ENCODE assay signal across 11 cellular contexts in genomic region chr11:66290332-66290629, GRCh38. TPM values are rescaled to one million over a fixed set of nuclear protein-coding genes. Genes with fewer than 3 reads are reported as not detected.
DNase-seq lines count a peak whose midpoint lies in the region; ATAC-seq and TF ChIP-seq lines count a peak whose summit lies in the region.
"Had no signal": no experiment of that assay in that cellular context is flagged by ENCODE, and none has a peak within 500 bp of the region (broad histone marks: within the 10 kb centered on the region; RNA-seq: fewer than 3 reads in every experiment).

No MANE protein-coding gene starts in this region.

- WGBS in psoas muscle, 3 donors, result 76 to 78% (median 77%) methylated on average over 2 of the region's 2 CpGs

- POLR2A ChIA-PET in naive thymus-derived CD4-positive, alpha-beta T cell (lab: Charles Lee), result interaction anchor here (1.3 to 2.4 kb wide), 5 partner anchors 19 to 131 kb away, joined by 3 to 15 read pairs (median 9); partner anchors contain the start of gene CD248

- peak overlapping the region; percentile 99 for H3K27ac Mint-ChIP-seq in HFFc6
- no peak overlapping the region for H3K27ac Mint-ChIP-seq in activated naive CD8-positive, alpha-beta T cell treated with anti-CD3 and anti-CD28 coated beads for 36 hours
- peak overlapping the region in 5 of 9 donors; percentile 42 to 94 (median 45) for H3K27ac Mint-ChIP-seq in naive thymus-derived CD4-positive, alpha-beta T cell

- DNase-seq in BE2C (no peak), HFFc6 (no peak), psoas muscle (no peak), GOT3 (lab: John Stamatoyannopoulos, UW) (no peak), NCI-H2227 (lab: John Stamatoyannopoulos, UW; ENCODE audit: unreplicated experiment) (no peak)
- DNase-seq in activated naive CD8-positive, alpha-beta T cell treated with anti-CD3 and anti-CD28 coated beads for 36 hours, result no peak
- no peak for DNase-seq in naive thymus-derived CD4-positive, alpha-beta T cell
- DNase-seq in stimulated activated CD4-positive, alpha-beta T cell treated with anti-CD3 and anti-CD28 coated beads, Interleukin-4, amount 100 ng/mL, for 4 hours, result no peak
- DNase-seq: NCI-H774, transverse colon had no signal

- H3K36me3 Mint-ChIP-seq in HFFc6 (ENCODE audit: low read depth), result no peaks in the 10 kb centered on the region
- H3K36me3 Mint-ChIP-seq in activated naive CD8-positive, alpha-beta T cell treated with anti-CD3 and anti-CD28 coated beads for 36 hours, result peaks cover under 1% of the 10 kb centered on the region
- H3K36me3 Mint-ChIP-seq in naive thymus-derived CD4-positive, alpha-beta T cell, result peaks cover 0 to 4% (median 0%) of the 10 kb centered on the region in 5 donors

- CTCF ChIA-PET in naive thymus-derived CD4-positive, alpha-beta T cell (lab: Charles Lee), result interaction anchor here (0.8 kb wide), 1 partner anchor 96 kb away, joined by 4 read pairs; no protein-coding TSS in a partner anchor

- TF ChIP-seq CTCF in BE2C (IDR thresholded peaks at IDR 0.05; ENCODE audit: low read depth, low read length) (no peak), HFFc6 (IDR thresholded peaks at IDR 0.05) (no peak), psoas muscle (IDR thresholded peaks at IDR 0.05) (no peak)

- peaks cover 5% of the 10 kb centered on the region for H3K4me1 ChIP-seq in BE2C
- peaks cover 18 to 19% of the 10 kb centered on the region in 2 donors for H3K4me1 ChIP-seq in naive thymus-derived CD4-positive, alpha-beta T cell (ENCODE audit: control insufficient read depth in 2 of 2, insufficient read depth in 2 of 2, low read length in 2 of 2)
- H3K4me1 ChIP-seq in psoas muscle, result peaks cover 16% of the 10 kb centered on the region

- no peak for ATAC-seq in naive thymus-derived CD4-positive, alpha-beta T cell
- ATAC-seq in psoas muscle, result no peak

- peak overlapping the region; percentile 96 for H3K4me3 Mint-ChIP-seq in HFFc6
- peak overlapping the region; percentile 90 for H3K4me3 Mint-ChIP-seq in activated naive CD8-positive, alpha-beta T cell treated with anti-CD3 and anti-CD28 coated beads for 36 hours
- peak overlapping the region; percentile 86 to 96 (median 90) for H3K4me3 Mint-ChIP-seq in naive thymus-derived CD4-positive, alpha-beta T cell

- H3K27me3 Mint-ChIP-seq in HFFc6 (ENCODE audit: insufficient read depth), result peaks cover 13% of the 10 kb centered on the region
- H3K27me3 Mint-ChIP-seq in activated naive CD8-positive, alpha-beta T cell treated with anti-CD3 and anti-CD28 coated beads for 36 hours, result peaks cover 25% of the 10 kb centered on the region
- peaks cover 13 to 35% (median 13%) of the 10 kb centered on the region in 5 donors for H3K27me3 Mint-ChIP-seq in naive thymus-derived CD4-positive, alpha-beta T cell

- H3K27me3 ChIP-seq in BE2C (no peaks in the 10 kb centered on the region), psoas muscle (ENCODE audit: insufficient read depth in 3 of 3, low read length in 2 of 3) (peaks cover 0 to 36% (median 14%) of the 10 kb centered on the region in 3 donors)
- peaks cover 0 to 7% of the 10 kb centered on the region in 2 donors for H3K27me3 ChIP-seq in naive thymus-derived CD4-positive, alpha-beta T cell (ENCODE audit: control insufficient read depth in 2 of 2, insufficient read depth in 2 of 2, low read length in 2 of 2)

- no peaks in the 10 kb centered on the region for H3K9me3 Mint-ChIP-seq in HFFc6
- H3K9me3 Mint-ChIP-seq in activated naive CD8-positive, alpha-beta T cell treated with anti-CD3 and anti-CD28 coated beads for 36 hours, result no peaks in the 10 kb centered on the region
- H3K9me3 Mint-ChIP-seq in naive thymus-derived CD4-positive, alpha-beta T cell, result peaks cover 0 to 1% (median 0%) of the 10 kb centered on the region in 11 donors

- H3K36me3 ChIP-seq in BE2C (peaks cover 5% of the 10 kb centered on the region; the same call in 1 of the 2 replicates), psoas muscle (ENCODE audit: insufficient read depth in 1 of 2, low read depth in 1 of 2) (peaks cover 0 to 18% of the 10 kb centered on the region in 2 donors)
- peaks cover 0 to 2% (median 0%) of the 10 kb centered on the region in 3 experiments for H3K36me3 ChIP-seq in naive thymus-derived CD4-positive, alpha-beta T cell (ENCODE audit: control insufficient read depth in 2 of 3, insufficient read depth in 3 of 3, low read length in 3 of 3)
- H3K36me3 ChIP-seq: neutrophil, transverse colon had no signal

- H3K4me1 Mint-ChIP-seq in HFFc6 (ENCODE audit: low read depth), result peaks cover 30% of the 10 kb centered on the region
- H3K4me1 Mint-ChIP-seq in activated naive CD8-positive, alpha-beta T cell treated with anti-CD3 and anti-CD28 coated beads for 36 hours, result peaks cover 25% of the 10 kb centered on the region
- peaks cover 16 to 46% (median 37%) of the 10 kb centered on the region in 7 donors for H3K4me1 Mint-ChIP-seq in naive thymus-derived CD4-positive, alpha-beta T cell

- no peak overlapping the region for H3K27ac ChIP-seq in naive thymus-derived CD4-positive, alpha-beta T cell (ENCODE audit: low read depth, low read length)
- no peak overlapping the region for H3K27ac ChIP-seq in psoas muscle
- H3K27ac ChIP-seq: neutrophil had no signal

- intact Hi-C loops in naive thymus-derived CD4-positive, alpha-beta T cell (cut with micrococcal nuclease), result no loop called here
- intact Hi-C loops in psoas muscle (cut with DNase I), result no loop called here

- H3K4me3 ChIP-seq in BE2C (ENCODE audit: low read depth, low read length), result peak overlapping the region; percentile 93
- no peak overlapping the region for H3K4me3 ChIP-seq in naive thymus-derived CD4-positive, alpha-beta T cell (ENCODE audit: low read length)
- H3K4me3 ChIP-seq in psoas muscle, result no peak overlapping the region

- no peaks in the 10 kb centered on the region for H3K9me3 ChIP-seq in BE2C
- H3K9me3 ChIP-seq in naive thymus-derived CD4-positive, alpha-beta T cell (ENCODE audit: control insufficient read depth in 2 of 3, low read length in 3 of 3), result no peaks in the 10 kb centered on the region
- no peaks in the 10 kb centered on the region for H3K9me3 ChIP-seq in psoas muscle
- H3K9me3 ChIP-seq: neutrophil, transverse colon had no signal

RNA-seq across cellular contexts. Expression of gene YIF1A, which starts 1.3 kb away (rescaled TPM):
- 314 TPM for polyA plus RNA-seq in BE2C (2012; ENCODE audit: insufficient read depth, insufficient read length, low read depth)
- total RNA-seq in HFFc6 (2021; fragmentation: NEBNext Ultra II Directional; extraction: Animal tissue kit (Norgen Biotek cat#: 25700)), result 100 to 1,000 TPM; 150 to 183 (median 153) TPM
- 10 to 100 TPM; 64.1 to 72.4 TPM for total RNA-seq in activated naive CD8-positive, alpha-beta T cell treated with anti-CD3 and anti-CD28 coated beads for 36 hours
- total RNA-seq in naive thymus-derived CD4-positive, alpha-beta T cell, result 10 to 100 TPM; 25.0 to 66.2 (median 33.3) TPM
- polyA plus RNA-seq in naive thymus-derived CD4-positive, alpha-beta T cell, result 10 to 100 TPM; 49.3 to 49.5 TPM
- total RNA-seq in psoas muscle, result 10 to 100 TPM; 70.1 to 90.4 (median 78.6) TPM
- 100 to 1,000 TPM in 1 of 3 donors, 10 to 100 TPM in 2; 87.4 to 161 (median 96.1) TPM for polyA plus RNA-seq in psoas muscle

RNA-seq across cellular contexts. Expression of gene TMEM151A, which starts 1.4 kb away (rescaled TPM):
- 16.8 TPM for polyA plus RNA-seq in BE2C (2012; ENCODE audit: insufficient read depth, insufficient read length, low read depth)
- under 1 TPM in 2 of 6 experiments, not detected in 4; 0.07 to 0.11 TPM for total RNA-seq in HFFc6 (2021; fragmentation: NEBNext Ultra II Directional; extraction: Animal tissue kit (Norgen Biotek cat#: 25700))
- total RNA-seq in activated naive CD8-positive, alpha-beta T cell treated with anti-CD3 and anti-CD28 coated beads for 36 hours, result not detected
- total RNA-seq in naive thymus-derived CD4-positive, alpha-beta T cell, result under 1 TPM in 2 of 5 experiments, not detected in 3; 0.11 to 0.29 TPM
- polyA plus RNA-seq in naive thymus-derived CD4-positive, alpha-beta T cell, result not detected
- not detected for total RNA-seq in psoas muscle
- polyA plus RNA-seq in psoas muscle, result under 1 TPM in 2 of 3 donors, not detected in 1; 0.04 to 0.05 TPM

RNA-seq across cellular contexts. Expression of gene CNIH2, which starts 12.3 kb away (rescaled TPM):
- 8.1 TPM for polyA plus RNA-seq in BE2C (2012; ENCODE audit: insufficient read depth, insufficient read length, low read depth)
- total RNA-seq in HFFc6 (2021; fragmentation: NEBNext Ultra II Directional; extraction: Animal tissue kit (Norgen Biotek cat#: 25700)), result 1 to 10 TPM in 3 of 6 experiments, under 1 TPM in 3; 0.73 to 1.9 (median 1.1) TPM
- 1 to 10 TPM; 1.9 to 2.2 TPM for total RNA-seq in activated naive CD8-positive, alpha-beta T cell treated with anti-CD3 and anti-CD28 coated beads for 36 hours
- total RNA-seq in naive thymus-derived CD4-positive, alpha-beta T cell, result 10 to 100 TPM in 1 of 5 experiments, 1 to 10 TPM in 4; 1.3 to 12.3 (median 2.9) TPM
- polyA plus RNA-seq in naive thymus-derived CD4-positive, alpha-beta T cell, result not detected
- not detected for total RNA-seq in psoas muscle
- polyA plus RNA-seq in psoas muscle, result under 1 TPM in 1 of 3 donors, not detected in 2; 0.05 TPM

RNA-seq across cellular contexts. Expression of gene RAB1B, which starts 21.8 kb away (rescaled TPM):
- polyA plus RNA-seq in BE2C (2012; ENCODE audit: insufficient read depth, insufficient read length, low read depth), result 263 TPM
- 100 to 1,000 TPM; 220 to 272 (median 246) TPM for total RNA-seq in HFFc6 (2021; fragmentation: NEBNext Ultra II Directional; extraction: Animal tissue kit (Norgen Biotek cat#: 25700))
- 100 to 1,000 TPM in 1 of 2 experiments, 10 to 100 TPM in 1; 97.6 to 102 TPM for total RNA-seq in activated naive CD8-positive, alpha-beta T cell treated with anti-CD3 and anti-CD28 coated beads for 36 hours
- total RNA-seq in naive thymus-derived CD4-positive, alpha-beta T cell, result 100 to 1,000 TPM in 1 of 5 experiments, 10 to 100 TPM in 4; 60.6 to 151 (median 70.7) TPM
- polyA plus RNA-seq in naive thymus-derived CD4-positive, alpha-beta T cell, result 10 to 100 TPM; 11.3 to 13.5 TPM
- 100 to 1,000 TPM; 120 to 146 (median 129) TPM for total RNA-seq in psoas muscle
- polyA plus RNA-seq in psoas muscle, result 100 to 1,000 TPM; 121 to 163 (median 130) TPM

RNA-seq across cellular contexts. Expression of gene CD248, which starts 26.6 kb away (rescaled TPM):
- polyA plus RNA-seq in BE2C (2012; ENCODE audit: insufficient read depth, insufficient read length, low read depth), result 93.0 TPM
- total RNA-seq in HFFc6 (2021; fragmentation: NEBNext Ultra II Directional; extraction: Animal tissue kit (Norgen Biotek cat#: 25700)), result 100 to 1,000 TPM; 437 to 739 (median 687) TPM
- 10 to 100 TPM; 11.0 to 11.9 TPM for total RNA-seq in activated naive CD8-positive, alpha-beta T cell treated with anti-CD3 and anti-CD28 coated beads for 36 hours
- 1 to 10 TPM in 4 of 5 experiments, under 1 TPM in 1; 0.36 to 4.6 (median 1.8) TPM for total RNA-seq in naive thymus-derived CD4-positive, alpha-beta T cell
- polyA plus RNA-seq in naive thymus-derived CD4-positive, alpha-beta T cell, result 10 to 100 TPM; 10.6 to 10.9 TPM
- total RNA-seq in psoas muscle, result 10 to 100 TPM in 1 of 4 donors, 1 to 10 TPM in 3; 7.3 to 10.7 (median 9.1) TPM
- 1 to 10 TPM; 2.9 to 8.9 (median 5.5) TPM for polyA plus RNA-seq in psoas muscle
